ENCODE assay signal across 10 cellular contexts in genomic region chr20:49275634-49276033, GRCh38. TPM values are rescaled to one million over a fixed set of nuclear protein-coding genes. Genes with fewer than 3 reads are reported as not detected.
A peak's percentile ranks its signal among the peaks of the same experiment; 100 is the strongest.
DNase-seq lines count a peak whose midpoint lies in the region; ATAC-seq, FAIRE-seq and TF ChIP-seq lines count a peak whose summit lies in the region.
"Had no signal": no experiment of that assay in that cellular context is flagged by ENCODE, and none has a peak within 500 bp of the region (broad histone marks: within the 10 kb centered on the region; RNA-seq: fewer than 3 reads in every experiment).

No MANE protein-coding gene starts in this region.

- peak overlapping the region; percentile 99 for H3K4me3 Mint-ChIP-seq in astrocyte (ENCODE audit: unreplicated experiment)

- H3K36me3 Mint-ChIP-seq in astrocyte (ENCODE audit: low read depth, unreplicated experiment) = peaks cover 44% of the 10 kb centered on the region

- H3K79me1 ChIP-seq in IMR-90 (ENCODE audit: low read depth in 1 of 2, low read length in 2 of 2) = peaks cover 25 to 62% of the 10 kb centered on the region in 2 experiments

- H2BK5ac ChIP-seq in IMR-90 (ENCODE audit: low read depth, low read length, poor library complexity, severe bottlenecking) = peak overlapping the region; percentile 79

- peak overlapping the region; percentile 20 for H3K27ac Mint-ChIP-seq in astrocyte (ENCODE audit: unreplicated experiment)
- H3K27ac Mint-ChIP-seq: nephron progenitor cell had no signal

- dilution Hi-C loops in IMR-90 (cut with HindIII; ENCODE audit: low sequenced_read_pairs, unreplicated experiment) = no loop called here

- TF ChIP-seq POLR2A in IMR-90 (IDR thresholded peaks at IDR 0.05; ENCODE audit: low read depth, low read length) = no peak

- H3K27me3 ChIP-seq in IMR-90 (ENCODE audit: control insufficient read depth, insufficient read depth, low read length) (no peaks in the 10 kb centered on the region), astrocyte (ENCODE audit: insufficient read depth, low read length) (no peaks in the 10 kb centered on the region), muscle layer of duodenum (ENCODE audit: low read depth, low read length) (no peaks in the 10 kb centered on the region)

- no peak overlapping the region for H4K8ac ChIP-seq in IMR-90 (ENCODE audit: low read depth in 2 of 2, low read length in 2 of 2)

- H2BK15ac ChIP-seq in IMR-90 (ENCODE audit: low read depth, low read length) = no peak overlapping the region

- H3K36me3 ChIP-seq in IMR-90 (ENCODE audit: control insufficient read depth, insufficient read depth, low read length) = peaks cover 40% of the 10 kb centered on the region
- H3K36me3 ChIP-seq in astrocyte (ENCODE audit: insufficient read depth, low read length) = peaks cover 41% of the 10 kb centered on the region
- peaks cover 32 to 35% of the 10 kb centered on the region in 2 donors for H3K36me3 ChIP-seq in muscle layer of duodenum (ENCODE audit: control insufficient read depth in 1 of 2, insufficient read depth in 2 of 2, low read length in 2 of 2)

- H3K9ac ChIP-seq in IMR-90 (ENCODE audit: low read depth, low read length) (no peak overlapping the region), astrocyte (ENCODE audit: low read length) (no peak overlapping the region)

- H3K4me1 Mint-ChIP-seq in astrocyte (ENCODE audit: low read depth, unreplicated experiment) = peaks cover 12% of the 10 kb centered on the region

- no CpG with 5 or more reads among the region's 2 CpGs for WGBS in IMR-90 (ENCODE audit: extremely low coverage in 2 of 2, insufficient read length in 1 of 2), 2 experiments

- H3K9me3 ChIP-seq in IMR-90 (ENCODE audit: control insufficient read depth, insufficient read depth, low read length) (peaks cover 3% of the 10 kb centered on the region; the same call in 1 of the 2 replicates), astrocyte (ENCODE audit: insufficient read depth, low read depth, low read length) (peaks cover 3% of the 10 kb centered on the region), muscle layer of duodenum (ENCODE audit: control insufficient read depth in 1 of 2, low read length in 2 of 2) (peaks cover 0 to 9% of the 10 kb centered on the region in 2 donors)

- POLR2A ChIA-PET in IMR-90 (lab: Charles Lee; ENCODE audit: unreplicated experiment) = no interaction called here

- H3K79me2 ChIP-seq in astrocyte (ENCODE audit: insufficient read depth, low read length) = peaks cover 82% of the 10 kb centered on the region

- peaks cover 11% of the 10 kb centered on the region for H3K9me1 ChIP-seq in IMR-90 (ENCODE audit: insufficient read depth, low read length)

- no peak overlapping the region for H3K14ac ChIP-seq in IMR-90 (replicated peaks; ENCODE audit: low read depth, low read length)

- H3K56ac ChIP-seq in IMR-90 (ENCODE audit: extremely low read depth, insufficient read depth, low read length) = no peak overlapping the region

- no peak for ATAC-seq in IMR-90 (ENCODE audit: low read depth)

- FAIRE-seq in astrocyte (lab: Jason Lieb, UNC) = no peak

- TF ChIP-seq RAD21 in IMR-90 (IDR thresholded peaks at IDR 0.05; ENCODE audit: low read length) = no peak

- H3K23ac ChIP-seq in IMR-90 (ENCODE audit: low read depth, low read length) = peak overlapping the region; percentile 17; the same call in 1 of the 2 replicates

- BruUV-seq in IMR-90 (replicated peaks; lab: Mats Ljungman, UMichigan) = no TSS peak

- H4K5ac ChIP-seq in IMR-90 (ENCODE audit: low read depth, low read length) = no peak overlapping the region

- H3K4me2 ChIP-seq in IMR-90 (ENCODE audit: low read depth, low read length) (no peak overlapping the region), astrocyte (ENCODE audit: low read length) (peak overlapping the region; percentile 91)

- peaks cover 56% of the 10 kb centered on the region for H4K20me1 ChIP-seq in IMR-90 (ENCODE audit: insufficient read depth, low read length)
- H4K20me1 ChIP-seq in astrocyte (ENCODE audit: insufficient read depth, low read length) = peaks cover 73% of the 10 kb centered on the region

- no peak overlapping the region for H3K18ac ChIP-seq in IMR-90 (ENCODE audit: low read depth, low read length)

- H3K9me3 Mint-ChIP-seq in astrocyte (ENCODE audit: unreplicated experiment) = peaks cover 1% of the 10 kb centered on the region

- H3K4me3 ChIP-seq in IMR-90 (ENCODE audit: insufficient read depth, low read depth, low read length) = no peak overlapping the region
- no peak overlapping the region for H3K4me3 ChIP-seq in astrocyte (ENCODE audit: insufficient read depth, low read depth, low read length)
- peak overlapping the region; percentile 80 to 97 for H3K4me3 ChIP-seq in muscle layer of duodenum (ENCODE audit: low read depth in 1 of 2, low read length in 2 of 2)

- H3K27ac ChIP-seq in IMR-90 (ENCODE audit: insufficient read depth, low read length) (no peak overlapping the region), astrocyte (ENCODE audit: low read depth, low read length) (peak overlapping the region; percentile 84), muscle layer of duodenum (ENCODE audit: low read length) (peak overlapping the region; percentile 88)

- no peak overlapping the region for H2AFZ ChIP-seq in IMR-90 (replicated peaks; ENCODE audit: low read length, poor library complexity)
- no peak overlapping the region for H2AFZ ChIP-seq in astrocyte (ENCODE audit: low read depth, low read length)

- no peaks in the 10 kb centered on the region for H3K27me3 Mint-ChIP-seq in astrocyte (ENCODE audit: low read depth, unreplicated experiment)

- H2BK20ac ChIP-seq in IMR-90 (ENCODE audit: low read depth, low read length) = no peak overlapping the region; the same call in 1 of the 2 replicates

- no peak overlapping the region for H2BK120ac ChIP-seq in IMR-90 (ENCODE audit: low read depth, low read length)

- CTCF ChIA-PET in IMR-90 (lab: Yijun Ruan, JAX) = no interaction called here

- intact Hi-C loops in IMR-90 (cut with micrococcal nuclease) = loop anchor here (1.0 kb wide), 1 partner anchor 7 kb away; no protein-coding TSS in a partner anchor

- TF ChIP-seq CTCF in IMR-90 (conservative IDR thresholded peaks at IDR 0.05; ENCODE audit: low read depth, low read length) = no peak
- no peak for TF ChIP-seq CTCF in astrocyte (IDR thresholded peaks at IDR 0.05; ENCODE audit: insufficient read depth, low read depth, low read length)

- no peak overlapping the region for H3K4ac ChIP-seq in IMR-90 (ENCODE audit: low read depth, low read length)

- no peak overlapping the region for H2AK9ac ChIP-seq in IMR-90 (replicated peaks; ENCODE audit: low read depth, low read length, poor library complexity)

- no peak overlapping the region for H4K91ac ChIP-seq in IMR-90 (ENCODE audit: insufficient read depth, low read depth, low read length)

- DNase-seq in ACHN = peak; percentile 76
- DNase-seq in IMR-90 = no peak
- DNase-seq in astrocyte (ENCODE audit: low read depth) = peak; percentile 37
- DNase-seq in DMS 273 (lab: John Stamatoyannopoulos, UW; ENCODE audit: unreplicated experiment) = no peak
- no peak for DNase-seq in SKM-1 treated with dmso at 0.1 percent for 144 hours (lab: John Stamatoyannopoulos, UW; ENCODE audit: unreplicated experiment)
- no peak for DNase-seq in stimulated activated naive CD4-positive, alpha-beta T cell (lab: John Stamatoyannopoulos, UW)
- DNase-seq in foreskin melanocyte = no peak
- DNase-seq: nephron progenitor cell, T1000 had no signal

- H3K4me1 ChIP-seq in IMR-90 (ENCODE audit: control insufficient read depth, insufficient read depth, low read length) (peaks cover 4% of the 10 kb centered on the region; the same call in 1 of the 2 replicates), astrocyte (ENCODE audit: insufficient read depth, low read length) (peaks cover 18% of the 10 kb centered on the region), muscle layer of duodenum (ENCODE audit: control insufficient read depth in 1 of 2, insufficient read depth in 2 of 2, low read length in 2 of 2) (peaks cover 25 to 43% of the 10 kb centered on the region in 2 donors)

- no peak overlapping the region for H2AK5ac ChIP-seq in IMR-90 (ENCODE audit: low read depth, low read length)

- in situ Hi-C loops in ACHN (cut with HindIII; ENCODE audit: low pct_ligation_motif_present, low pct_unique_long_range_greater_than_20kb, low sequenced_read_pairs) (no loop called here), IMR-90 (cut with MboI; ENCODE audit: low sequenced_read_pairs) (no loop called here)

TF ChIP-seq in IMR-90, 13 proteins besides CTCF, POLR2A, EP300 and RAD21:
- TF ChIP-seq BHLHE40 (IDR thresholded peaks at IDR 0.05; ENCODE audit: low read depth, low read length) (no peak), MAFK (IDR thresholded peaks at IDR 0.05; ENCODE audit: low read depth, low read length) (no peak), NFE2L2 (IDR thresholded peaks at IDR 0.05; ENCODE audit: low read depth, low read length) (no peak), RCOR1 (IDR thresholded peaks at IDR 0.05; ENCODE audit: insufficient replicate concordance, low read length) (no peak), MXI1 (IDR thresholded peaks at IDR 0.05; ENCODE audit: borderline replicate concordance, low read depth, low read length) (no peak), CHD1 (IDR thresholded peaks at IDR 0.05; ENCODE audit: low read depth, low read length) (no peak)
- TF ChIP-seq, protein P1, sequence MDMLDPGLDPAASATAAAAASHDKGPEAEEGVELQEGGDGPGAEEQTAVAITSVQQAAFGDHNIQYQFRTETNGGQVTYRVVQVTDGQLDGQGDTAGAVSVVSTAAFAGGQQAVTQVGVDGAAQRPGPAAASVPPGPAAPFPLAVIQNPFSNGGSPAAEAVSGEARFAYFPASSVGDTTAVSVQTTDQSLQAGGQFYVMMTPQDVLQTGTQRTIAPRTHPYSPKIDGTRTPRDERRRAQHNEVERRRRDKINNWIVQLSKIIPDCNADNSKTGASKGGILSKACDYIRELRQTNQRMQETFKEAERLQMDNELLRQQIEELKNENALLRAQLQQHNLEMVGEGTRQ (IDR thresholded peaks at IDR 0.05; ENCODE audit: low read depth, low read length) = no peak

RNA-seq across cellular contexts. Expression of gene ZNFX1, which starts 2.2 kb away (rescaled TPM):
- total RNA-seq in IMR-90 (2012; rRNA removed) = 46.7 and 60.9 TPM in 2 replicates
- polyA plus RNA-seq in IMR-90 (2012; rRNA removed) = 8.5 and 10.9 TPM in 2 replicates
- 4.3 and 5.4 TPM in 2 replicates for polyA plus RNA-seq in IMR-90 (2012; cell fraction: cytosol; rRNA removed)
- 5.7 and 9.9 TPM in 2 replicates for polyA plus RNA-seq in IMR-90 (2012; cell fraction: nucleus; rRNA removed; ENCODE audit: low replicate concordance)
- total RNA-seq in astrocyte = 77.0 and 77.4 TPM in 2 replicates

RNA-seq across cellular contexts. Expression of gene DDX27, which starts 56.4 kb away (rescaled TPM):
- total RNA-seq in IMR-90 (2012; rRNA removed) = 28.3 and 33.2 TPM in 2 replicates
- 36.7 and 44.5 TPM in 2 replicates for polyA plus RNA-seq in IMR-90 (2012; rRNA removed)
- 30.9 and 31.3 TPM in 2 replicates for polyA plus RNA-seq in IMR-90 (2012; cell fraction: cytosol; rRNA removed)
- 35.8 and 39.4 TPM in 2 replicates for polyA plus RNA-seq in IMR-90 (2012; cell fraction: nucleus; rRNA removed; ENCODE audit: low replicate concordance)
- total RNA-seq in astrocyte = 34.6 and 38.3 TPM in 2 replicates

Comparison
In these comparisons a context has a peak if more than half of its experiments do, and no peak if none do; other contexts are left out.
1. DNase-seq: peak in ACHN (single experiment) and astrocyte (single experiment); none in IMR-90 (single experiment), DMS 273 (single experiment), SKM-1 treated with dmso at 0.1 percent for 144 hours (single experiment), stimulated activated naive CD4-positive, alpha-beta T cell (0 of 6) and foreskin melanocyte (single experiment).
2. H3K4me3 ChIP-seq: peak in muscle layer of duodenum (2 of 2); none in IMR-90 (single experiment) and astrocyte (single experiment).